ENCODE assay signal across 6 cellular contexts in the genomic region with DNA sequence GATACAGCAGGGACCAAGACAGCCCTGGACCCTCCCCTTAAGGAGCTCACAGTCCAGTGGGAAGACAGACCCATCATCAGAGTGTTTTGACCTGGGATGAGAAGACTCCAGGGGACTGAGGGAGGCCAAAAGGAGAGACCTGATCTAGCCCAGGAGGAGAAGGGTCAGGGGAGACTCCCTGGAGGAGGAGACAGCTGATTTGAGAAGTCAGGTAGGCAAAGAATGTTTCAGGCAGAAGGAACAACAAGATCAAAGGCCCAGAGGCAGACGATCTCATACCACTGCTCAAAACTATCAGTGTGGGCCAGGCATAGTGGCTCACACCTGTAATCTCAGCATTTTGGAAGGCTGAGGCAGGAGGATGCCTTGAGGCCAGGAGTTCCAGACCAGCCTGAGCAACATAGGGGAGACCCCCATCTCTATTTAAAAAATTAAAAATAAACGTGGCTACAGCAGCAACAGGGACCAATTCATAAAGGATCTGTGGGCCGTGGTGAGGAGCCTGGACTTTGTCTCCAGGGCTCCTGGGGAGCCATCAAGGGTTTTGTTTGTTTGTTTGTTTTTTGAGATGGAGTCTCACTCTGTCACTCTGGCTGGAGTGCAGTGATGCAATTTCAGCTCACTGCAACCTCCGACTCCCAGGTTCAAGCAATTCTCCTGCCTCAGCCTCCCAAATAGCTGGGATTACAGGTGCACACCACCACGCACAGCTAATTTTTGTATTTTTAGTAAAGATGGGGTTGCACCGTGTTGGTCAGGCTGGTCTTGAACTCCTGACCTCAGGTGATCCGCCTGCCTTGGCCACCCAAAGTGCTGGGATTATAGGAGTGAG. TPM values are rescaled to one million over a fixed set of nuclear protein-coding genes. Genes with fewer than 3 reads are reported as not detected.
DNase-seq lines count a peak whose midpoint lies in the region; ATAC-seq and TF ChIP-seq lines count a peak whose summit lies in the region.

No MANE protein-coding gene starts in this region.

- H3K79me2 ChIP-seq in SU-DHL-6 (ENCODE audit: insufficient read depth, low read length), result peaks cover 28% of the 10 kb centered on the region

- H3K9me3 ChIP-seq in CD8-positive, alpha-beta memory T cell (ENCODE audit: low read length), result no peaks in the 10 kb centered on the region
- H3K9me3 ChIP-seq in SU-DHL-6 (ENCODE audit: insufficient read depth, low read length), result no peaks in the 10 kb centered on the region

- H3F3A ChIP-seq in SU-DHL-6 (ENCODE audit: insufficient read depth), result peaks cover 24% of the 10 kb centered on the region

- TF ChIP-seq CTCF in SU-DHL-6 (IDR thresholded peaks at IDR 0.05; ENCODE audit: insufficient read depth, low read length, poor library complexity, severe bottlenecking) (no peak), natural killer cell (IDR thresholded peaks at IDR 0.05) (no peak)

- H3K9me3 Mint-ChIP-seq in CD8-positive, alpha-beta memory T cell, result no peaks in the 10 kb centered on the region
- H3K9me3 Mint-ChIP-seq in natural killer cell, result no peaks in the 10 kb centered on the region

- POLR2A ChIA-PET in CD8-positive, alpha-beta memory T cell (lab: Charles Lee), result no interaction called here

- peaks cover 46 to 63% (median 52%) of the 10 kb centered on the region in 3 donors for H3K4me1 Mint-ChIP-seq in CD8-positive, alpha-beta memory T cell
- peaks cover 24 to 32% of the 10 kb centered on the region in 2 donors for H3K4me1 Mint-ChIP-seq in natural killer cell

- no peak overlapping the region for H3K27ac ChIP-seq in CD8-positive, alpha-beta memory T cell (ENCODE audit: low read depth, low read length)
- H3K27ac ChIP-seq in SU-DHL-6 (ENCODE audit: low read depth, low read length), result no peak overlapping the region

- intact Hi-C loops in natural killer cell (cut with micrococcal nuclease), result no loop called here
- intact Hi-C loops in head of caudate nucleus (cut with DNase I), result no loop called here

- peak overlapping the region in 6 of 8 donors; percentile 8 to 94 (median 83) for H3K27ac Mint-ChIP-seq in CD8-positive, alpha-beta memory T cell
- peak overlapping the region in 1 of 2 donors; percentile 89 for H3K27ac Mint-ChIP-seq in natural killer cell

- peaks cover 0 to 22% (median under 1%) of the 10 kb centered on the region in 3 donors for H3K36me3 Mint-ChIP-seq in CD8-positive, alpha-beta memory T cell
- no peaks in the 10 kb centered on the region for H3K36me3 Mint-ChIP-seq in natural killer cell

- no peak overlapping the region for H3K4me3 ChIP-seq in CD8-positive, alpha-beta memory T cell (ENCODE audit: low read length)
- no peak overlapping the region for H3K4me3 ChIP-seq in SU-DHL-6 (ENCODE audit: insufficient read depth, low read length, poor library complexity, severe bottlenecking)

- H2AFZ ChIP-seq in SU-DHL-6 (ENCODE audit: low read depth, low read length, severe bottlenecking), result peak overlapping the region; percentile 75

- H3K27me3 Mint-ChIP-seq in CD8-positive, alpha-beta memory T cell, result no peaks in the 10 kb centered on the region
- no peaks in the 10 kb centered on the region for H3K27me3 Mint-ChIP-seq in natural killer cell (ENCODE audit: low read depth in 2 of 2)

- no peak overlapping the region for H3K4me2 ChIP-seq in SU-DHL-6 (ENCODE audit: low read depth, low read length, poor library complexity, severe bottlenecking)

- peaks cover 51% of the 10 kb centered on the region for H3K4me1 ChIP-seq in CD8-positive, alpha-beta memory T cell (ENCODE audit: insufficient read depth, low read length)

- H4K20me1 ChIP-seq in SU-DHL-6 (ENCODE audit: low read depth, low read length), result no peaks in the 10 kb centered on the region

- CTCF ChIA-PET in CD8-positive, alpha-beta memory T cell (lab: Charles Lee), result no interaction called here

- peak overlapping the region in 6 of 7 donors; percentile 45 to 91 (median 84) for H3K4me3 Mint-ChIP-seq in CD8-positive, alpha-beta memory T cell
- peak overlapping the region; percentile 88 for H3K4me3 Mint-ChIP-seq in natural killer cell

- DNase-seq in CD8-positive, alpha-beta memory T cell, result no peak
- DNase-seq in natural killer cell (no peak), head of caudate nucleus (no peak), NCI-H2107 treated with DMSO at 0.1 percent for 48 hours (lab: John Stamatoyannopoulos, UW; ENCODE audit: unreplicated experiment) (no peak)

- no peaks in the 10 kb centered on the region for H3K27me3 ChIP-seq in CD8-positive, alpha-beta memory T cell (ENCODE audit: insufficient read depth, low read length, poor library complexity, severe bottlenecking)
- H3K27me3 ChIP-seq in SU-DHL-6 (ENCODE audit: low read length), result no peaks in the 10 kb centered on the region

- H3K9me2 ChIP-seq in SU-DHL-6 (replicated peaks; ENCODE audit: insufficient read depth, low read length), result no peaks in the 10 kb centered on the region

- ATAC-seq in natural killer cell, result no peak
- no peak for ATAC-seq in HG03571 (IDR thresholded peaks at IDR 0.05; ENCODE audit: unreplicated experiment)

- H3K36me3 ChIP-seq in CD8-positive, alpha-beta memory T cell (ENCODE audit: insufficient read depth, low read length), result no peaks in the 10 kb centered on the region
- no peaks in the 10 kb centered on the region for H3K36me3 ChIP-seq in SU-DHL-6 (ENCODE audit: low read length)

- 0 out of 2 replicates have a peak overlapping the region, but pooled peaks have one; percentile 49 for H3K9ac ChIP-seq in SU-DHL-6 (ENCODE audit: low read length)

RNA-seq across cellular contexts. Expression of a gene that starts 2.2 kb away (rescaled TPM):
- 100 to 1,000 TPM; 433 to 452 TPM for total RNA-seq in CD8-positive, alpha-beta memory T cell
- 753 TPM for polyA plus RNA-seq in CD8-positive, alpha-beta memory T cell
- 100 to 1,000 TPM; 213 to 247 (median 215) TPM for total RNA-seq in natural killer cell

RNA-seq across cellular contexts. Expression of a gene that starts 4.4 kb away (rescaled TPM):
- total RNA-seq in CD8-positive, alpha-beta memory T cell, result 1 to 10 TPM; 1.2 TPM
- polyA plus RNA-seq in CD8-positive, alpha-beta memory T cell, result 1.4 TPM
- 1 to 10 TPM in 1 of 3 donors, under 1 TPM in 2; 0.48 to 2.0 (median 0.87) TPM for total RNA-seq in natural killer cell

RNA-seq across cellular contexts. Expression of a gene that starts 17.1 kb away (rescaled TPM):
- 100 to 1,000 TPM; 109 to 116 TPM for total RNA-seq in CD8-positive, alpha-beta memory T cell
- polyA plus RNA-seq in CD8-positive, alpha-beta memory T cell, result 62.4 TPM
- total RNA-seq in natural killer cell, result 10 to 100 TPM; 51.6 to 61.7 (median 58.2) TPM

RNA-seq across cellular contexts. Expression of a gene that starts 20.4 kb away (rescaled TPM):
- under 1 TPM in 1 of 2 experiments, not detected in 1; 0.22 TPM for total RNA-seq in CD8-positive, alpha-beta memory T cell
- not detected for polyA plus RNA-seq in CD8-positive, alpha-beta memory T cell
- not detected for total RNA-seq in natural killer cell

RNA-seq across cellular contexts. Expression of a gene that starts 33.4 kb away (rescaled TPM):
- total RNA-seq in CD8-positive, alpha-beta memory T cell, result 10 to 100 TPM; 37.3 to 39.3 TPM
- 6.7 TPM for polyA plus RNA-seq in CD8-positive, alpha-beta memory T cell
- 10 to 100 TPM; 17.5 to 26.4 (median 21.6) TPM for total RNA-seq in natural killer cell
